ENCODE assay signal across 11 cellular contexts in genomic region chr13:20461481-20461859, GRCh38.
A peak's percentile ranks its signal among the peaks of the same experiment; 100 is the strongest.
DNase-seq lines count a peak whose midpoint lies in the region; ATAC-seq, FAIRE-seq and TF ChIP-seq lines count a peak whose summit lies in the region.
"Had no signal": no experiment of that assay in that cellular context is flagged by ENCODE, and none has a peak within 500 bp of the region (broad histone marks: within the 10 kb centered on the region; RNA-seq: fewer than 3 reads in every experiment).

No MANE protein-coding gene starts in this region.

- H3K36me3 Mint-ChIP-seq in activated T-helper 17 cell treated with anti-CD3 and anti-CD28 coated beads, Interleukin-2, amount 50 U/mL, for 72 hours (ENCODE audit: low read depth), result no peaks in the 10 kb centered on the region

- ATAC-seq in heart right ventricle (peak in 5 of 8 donors; percentile 7 to 50 (median 27)), Right ventricle myocardium superior (ENCODE audit: poor library complexity) (no peak), HG02678 (IDR thresholded peaks at IDR 0.05; ENCODE audit: unreplicated experiment) (no peak), GM21825 (IDR thresholded peaks at IDR 0.05; ENCODE audit: unreplicated experiment) (no peak)
- ATAC-seq in activated T-helper 17 cell treated with anti-CD3 and anti-CD28 coated beads, Interleukin-2, amount 50 U/mL, for 72 hours (replicated peaks), result peak; percentile 88
- ATAC-seq: left lobe of liver had no signal

- peak overlapping the region; percentile 77 for H3K27ac Mint-ChIP-seq in activated T-helper 17 cell treated with anti-CD3 and anti-CD28 coated beads, Interleukin-2, amount 50 U/mL, for 72 hours

- H3K4me3 Mint-ChIP-seq in activated T-helper 17 cell treated with anti-CD3 and anti-CD28 coated beads, Interleukin-2, amount 50 U/mL, for 72 hours, result peak overlapping the region; percentile 47

- H3K27me3 Mint-ChIP-seq in activated T-helper 17 cell treated with anti-CD3 and anti-CD28 coated beads, Interleukin-2, amount 50 U/mL, for 72 hours, result no peaks in the 10 kb centered on the region

- peaks cover 2 to 60% (median 42%) of the 10 kb centered on the region in 9 donors for H3K4me1 ChIP-seq in heart right ventricle

- H3K27ac ChIP-seq in heart right ventricle, result peak overlapping the region; percentile 0 to 83 (median 78)
- H3K27ac ChIP-seq: thoracic aorta had no signal

- H3K9me3 Mint-ChIP-seq in activated T-helper 17 cell treated with anti-CD3 and anti-CD28 coated beads, Interleukin-2, amount 50 U/mL, for 72 hours, result no peaks in the 10 kb centered on the region

- DNase-seq in heart right ventricle (no peak), Right ventricle myocardium superior (no peak), iris pigment epithelial cell (ENCODE audit: low read depth) (peak; percentile 67), stromal cell of bone marrow (ENCODE audit: low read depth) (peak; percentile 15), D721Med (ENCODE audit: insufficient read length, low spot score) (no peak)
- DNase-seq: retina had no signal

- 46 to 58% methylated on average over 2 of the region's 2 CpGs for WGBS in heart right ventricle, 2 donors

- no peak overlapping the region for H3K4me3 ChIP-seq in heart right ventricle
- H3K4me3 ChIP-seq: thoracic aorta had no signal

- H3K4me1 Mint-ChIP-seq in activated T-helper 17 cell treated with anti-CD3 and anti-CD28 coated beads, Interleukin-2, amount 50 U/mL, for 72 hours, result peaks cover 19% of the 10 kb centered on the region

- intact Hi-C loops in heart right ventricle (cut with DNase I) (no loop called here), Right ventricle myocardium superior (cut with DNase I) (no loop called here)

- no peak for TF ChIP-seq CTCF in heart right ventricle (IDR thresholded peaks at IDR 0.05)
- no peak for TF ChIP-seq CTCF in D721Med (IDR thresholded peaks at IDR 0.05; ENCODE audit: insufficient read depth, missing control alignments)

- H3K36me3 ChIP-seq in heart right ventricle, result no peaks in the 10 kb centered on the region
- H3K36me3 ChIP-seq: thoracic aorta had no signal

- H3K9me3 ChIP-seq in heart right ventricle, result no peaks in the 10 kb centered on the region
- H3K9me3 ChIP-seq: thoracic aorta had no signal

- no peak for FAIRE-seq in D721Med (lab: Jason Lieb, UNC)

- H3K27me3 ChIP-seq in heart right ventricle, result no peaks in the 10 kb centered on the region

Comparison
In these comparisons a context has a peak if more than half of its experiments do, and no peak if none do; other contexts are left out.
1. ATAC-seq: peak in heart right ventricle (5 of 8) and activated T-helper 17 cell treated with anti-CD3 and anti-CD28 coated beads, Interleukin-2, amount 50 U/mL, for 72 hours (single experiment); none in Right ventricle myocardium superior (single experiment), HG02678 (single experiment) and GM21825 (single experiment).
2. DNase-seq: peak in iris pigment epithelial cell (single experiment) and stromal cell of bone marrow (single experiment); none in heart right ventricle (0 of 2), Right ventricle myocardium superior (single experiment) and D721Med (single experiment).